ENCODE assay signal across 8 cellular contexts in the genomic region with DNA sequence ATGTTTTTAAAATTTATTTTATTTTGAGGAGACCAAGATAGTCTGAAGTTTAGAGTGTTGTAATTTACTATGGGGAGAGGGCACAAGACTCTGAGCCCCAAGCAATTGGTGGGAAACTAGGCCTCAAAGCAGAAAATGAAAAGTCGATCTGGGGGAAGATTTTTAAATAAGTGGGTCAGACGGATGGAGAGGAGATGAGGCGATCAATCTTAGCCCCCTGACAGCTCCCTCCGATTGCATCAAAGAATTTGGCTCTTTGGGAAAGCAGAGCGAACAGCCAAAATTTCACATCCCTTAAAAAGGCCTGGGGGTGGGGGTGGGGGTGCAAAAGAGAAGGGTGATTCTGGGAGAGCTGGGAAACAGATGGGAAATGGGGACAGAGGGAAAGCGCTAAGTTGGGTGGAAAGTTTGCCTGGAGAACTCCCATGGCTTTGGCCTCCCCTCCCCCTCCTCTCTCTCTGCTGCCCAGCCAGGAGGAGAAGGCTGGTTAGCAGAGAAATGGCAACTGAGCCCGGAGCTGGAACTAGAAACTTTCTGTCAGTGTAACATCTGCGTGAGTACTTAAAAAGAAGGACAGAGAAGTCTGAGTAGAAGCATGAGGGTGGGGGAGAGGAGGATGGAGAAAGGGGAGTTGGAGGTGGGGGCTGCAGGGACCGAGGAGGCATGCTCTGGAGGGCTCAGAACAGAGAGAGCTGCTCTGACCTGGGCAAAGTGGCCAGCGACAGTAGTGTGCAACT. TPM values are rescaled to one million over a fixed set of nuclear protein-coding genes. Genes with fewer than 3 reads are reported as not detected.
DNase-seq lines count a peak whose midpoint lies in the region; ATAC-seq, FAIRE-seq and TF ChIP-seq lines count a peak whose summit lies in the region.
"Had no signal": no experiment of that assay in that cellular context is flagged by ENCODE, and none has a peak within 500 bp of the region (broad histone marks: within the 10 kb centered on the region; RNA-seq: fewer than 3 reads in every experiment).

No MANE protein-coding gene starts in this region.

- no peaks in the 10 kb centered on the region for H3K36me3 ChIP-seq in GM23338 (ENCODE audit: insufficient read depth)

- peak; percentile 80 for DNase-seq in GM23338 (ENCODE audit: low spot score)
- no peak for DNase-seq in activated naive CD8-positive, alpha-beta T cell treated with anti-CD3 and anti-CD28 coated beads for 36 hours
- DNase-seq in myocyte (ENCODE audit: low read depth) = peak; percentile 53
- DNase-seq in iPS-NIHi11 (ENCODE audit: low spot score) = no peak
- no peak for DNase-seq in GM12891 (ENCODE audit: insufficient read length, low spot score)

- H3K4me3 Mint-ChIP-seq in GM23338 = peak overlapping the region; percentile 3; the same call in 2 of the 3 replicates
- peak overlapping the region; percentile 9 for H3K4me3 Mint-ChIP-seq in activated naive CD8-positive, alpha-beta T cell treated with anti-CD3 and anti-CD28 coated beads for 36 hours

- H3K9me3 Mint-ChIP-seq in GM23338 = peaks cover 3% of the 10 kb centered on the region
- no peaks in the 10 kb centered on the region for H3K9me3 Mint-ChIP-seq in activated naive CD8-positive, alpha-beta T cell treated with anti-CD3 and anti-CD28 coated beads for 36 hours

- peaks cover 18% of the 10 kb centered on the region for H4K20me1 ChIP-seq in GM23338 (replicated peaks; ENCODE audit: insufficient read depth)

- peaks cover 4% of the 10 kb centered on the region; the same call in 1 of the 3 replicates for H3K36me3 Mint-ChIP-seq in GM23338 (ENCODE audit: low read depth)
- H3K36me3 Mint-ChIP-seq in activated naive CD8-positive, alpha-beta T cell treated with anti-CD3 and anti-CD28 coated beads for 36 hours = peaks cover 10% of the 10 kb centered on the region

- H3K4me1 Mint-ChIP-seq in GM23338 = peaks cover 67% of the 10 kb centered on the region
- peaks cover 40% of the 10 kb centered on the region for H3K4me1 Mint-ChIP-seq in activated naive CD8-positive, alpha-beta T cell treated with anti-CD3 and anti-CD28 coated beads for 36 hours

- H3K27ac ChIP-seq in GM23338 (ENCODE audit: low read depth) = no peak overlapping the region

- peaks cover 33% of the 10 kb centered on the region for H3F3A ChIP-seq in GM23338 (replicated peaks; ENCODE audit: low read depth)

- peak overlapping the region; percentile 37 for H3K4me3 ChIP-seq in GM23338
- H3K4me3 ChIP-seq: lung had no signal

- H3K4me1 ChIP-seq in GM23338 (ENCODE audit: insufficient read depth) = peaks cover 84% of the 10 kb centered on the region

- TF ChIP-seq CTCF in GM23338 (conservative IDR thresholded peaks at IDR 0.05; ENCODE audit: low read depth in 2 of 2) = no peak

- no peaks in the 10 kb centered on the region for H3K79me2 ChIP-seq in GM23338 (replicated peaks; ENCODE audit: insufficient read depth)

- peaks cover 99% of the 10 kb centered on the region for H3K27me3 Mint-ChIP-seq in GM23338 (ENCODE audit: insufficient read depth, low read depth, poor library complexity)
- peaks cover 13% of the 10 kb centered on the region for H3K27me3 Mint-ChIP-seq in activated naive CD8-positive, alpha-beta T cell treated with anti-CD3 and anti-CD28 coated beads for 36 hours

- peak; percentile 1; the same call in 1 of the 3 replicates for ATAC-seq in GM23338
- no peak for ATAC-seq in HG03139 (IDR thresholded peaks at IDR 0.05; ENCODE audit: unreplicated experiment)

- H3K4me2 ChIP-seq in GM23338 = peak overlapping the region; percentile 61

- H2AFZ ChIP-seq in GM23338 = no peak overlapping the region

- peaks cover 100% of the 10 kb centered on the region for H3K27me3 ChIP-seq in GM23338 (ENCODE audit: insufficient read depth)

- FAIRE-seq in GM12891 (lab: Jason Lieb, UNC) = no peak

- no peaks in the 10 kb centered on the region for H3K9me2 ChIP-seq in GM23338 (ENCODE audit: insufficient read depth)

- no peak overlapping the region for H3K27ac Mint-ChIP-seq in GM23338
- H3K27ac Mint-ChIP-seq in activated naive CD8-positive, alpha-beta T cell treated with anti-CD3 and anti-CD28 coated beads for 36 hours = peak overlapping the region; percentile 81

- no peak for TF ChIP-seq POLR2A in GM12891 (IDR thresholded peaks at IDR 0.05; ENCODE audit: low read depth, low read length)

TF ChIP-seq in GM23338, 12 proteins besides CTCF, POLR2A, EP300 and RAD21:
- TF ChIP-seq NANOG (IDR thresholded peaks at IDR 0.05; ENCODE audit: borderline replicate concordance) = no peak
- peak; percentile 64 for TF ChIP-seq EZH2 (IDR thresholded peaks at IDR 0.05; ENCODE audit: low read depth, unreplicated experiment)

TF ChIP-seq in GM12891, 5 proteins besides CTCF, POLR2A, EP300 and RAD21:
- TF ChIP-seq TAF1 (IDR thresholded peaks at IDR 0.05; ENCODE audit: low read depth, low read length) (no peak), SPI1 (IDR thresholded peaks at IDR 0.05; ENCODE audit: low read depth, low read length) (no peak), PAX5 (IDR thresholded peaks at IDR 0.05; ENCODE audit: insufficient read depth, low read length, severe bottlenecking) (no peak), POU2F2 (IDR thresholded peaks at IDR 0.05; ENCODE audit: low read depth, low read length) (no peak), POLR2AphosphoS5 (IDR thresholded peaks at IDR 0.05; ENCODE audit: low read depth, low read length) (no peak)
TF ChIP-seq in GM12891: peak in this region for 0.

RNA-seq across cellular contexts. Expression of a gene that starts 1.4 kb away (rescaled TPM):
- not detected in 2 replicates for total RNA-seq in GM23338 (2014; rRNA removed; shearing (Covaris generic))
- 0.37 TPM in 1 of 2 replicates, not detected in the other for polyA plus RNA-seq in GM23338 (2016; fragmentation: Nextera tagmentation; extraction: Ambion mirVana)
- 1 to 10 TPM; 7.4 to 7.7 TPM for total RNA-seq in activated naive CD8-positive, alpha-beta T cell treated with anti-CD3 and anti-CD28 coated beads for 36 hours
- 39.0 and 43.9 TPM in 2 replicates for total RNA-seq in myocyte
- 33.5 TPM for polyA plus RNA-seq in myocyte (2012)
- polyA plus RNA-seq in GM12891 (2012; ENCODE audit: low read depth, missing spikeins) = 6.4 TPM

RNA-seq across cellular contexts. Expression of a gene that starts 15.5 kb away (rescaled TPM):
- not detected in 2 replicates for total RNA-seq in GM23338 (2014; rRNA removed; shearing (Covaris generic))
- polyA plus RNA-seq in GM23338 (2016; fragmentation: Nextera tagmentation; extraction: Ambion mirVana) = not detected in 2 replicates
- not detected for total RNA-seq in activated naive CD8-positive, alpha-beta T cell treated with anti-CD3 and anti-CD28 coated beads for 36 hours
- not detected in 2 replicates for total RNA-seq in myocyte
- not detected for polyA plus RNA-seq in myocyte (2012)
- not detected for polyA plus RNA-seq in GM12891 (2012; ENCODE audit: low read depth, missing spikeins)
- total RNA-seq: HT-29, lung had no signal
- polyA plus RNA-seq: lung had no signal

RNA-seq across cellular contexts. Expression of a gene that starts 31.8 kb away (rescaled TPM):
- total RNA-seq in GM23338 (2014; rRNA removed; shearing (Covaris generic)) = not detected in 2 replicates
- polyA plus RNA-seq in GM23338 (2016; fragmentation: Nextera tagmentation; extraction: Ambion mirVana) = not detected in 2 replicates
- 1 to 10 TPM; 1.3 to 1.9 TPM for total RNA-seq in activated naive CD8-positive, alpha-beta T cell treated with anti-CD3 and anti-CD28 coated beads for 36 hours
- 4.1 and 4.8 TPM in 2 replicates for total RNA-seq in myocyte
- polyA plus RNA-seq in myocyte (2012) = 4.0 TPM
- polyA plus RNA-seq in GM12891 (2012; ENCODE audit: low read depth, missing spikeins) = 2.6 TPM

RNA-seq across cellular contexts. Expression of a gene that starts 43.7 kb away (rescaled TPM):
- 0.17 TPM in 1 of 2 replicates, not detected in the other for total RNA-seq in GM23338 (2014; rRNA removed; shearing (Covaris generic))
- not detected in 2 replicates for polyA plus RNA-seq in GM23338 (2016; fragmentation: Nextera tagmentation; extraction: Ambion mirVana)
- total RNA-seq in activated naive CD8-positive, alpha-beta T cell treated with anti-CD3 and anti-CD28 coated beads for 36 hours = 1 to 10 TPM; 1.4 to 2.0 TPM
- 8.3 and 8.4 TPM in 2 replicates for total RNA-seq in myocyte
- polyA plus RNA-seq in myocyte (2012) = 10.3 TPM
- polyA plus RNA-seq in GM12891 (2012; ENCODE audit: low read depth, missing spikeins) = 6.2 TPM

RNA-seq across cellular contexts. Expression of a gene that starts 47.2 kb away (rescaled TPM):
- total RNA-seq in GM23338 (2014; rRNA removed; shearing (Covaris generic)) = not detected in 2 replicates
- not detected in 2 replicates for polyA plus RNA-seq in GM23338 (2016; fragmentation: Nextera tagmentation; extraction: Ambion mirVana)
- total RNA-seq in activated naive CD8-positive, alpha-beta T cell treated with anti-CD3 and anti-CD28 coated beads for 36 hours = not detected
- 0.42 and 0.80 TPM in 2 replicates for total RNA-seq in myocyte
- polyA plus RNA-seq in myocyte (2012) = 3.4 TPM
- polyA plus RNA-seq in GM12891 (2012; ENCODE audit: low read depth, missing spikeins) = not detected

Comparison
In these comparisons a context has a peak if more than half of its experiments do, and no peak if none do; other contexts are left out.
1. DNase-seq: peak in GM23338 (single experiment) and myocyte (single experiment); none in activated naive CD8-positive, alpha-beta T cell treated with anti-CD3 and anti-CD28 coated beads for 36 hours (single experiment), iPS-NIHi11 (single experiment) and GM12891 (single experiment).